Comparison of ENCODE assay signal across 28 cellular contexts in the genomic region with DNA sequence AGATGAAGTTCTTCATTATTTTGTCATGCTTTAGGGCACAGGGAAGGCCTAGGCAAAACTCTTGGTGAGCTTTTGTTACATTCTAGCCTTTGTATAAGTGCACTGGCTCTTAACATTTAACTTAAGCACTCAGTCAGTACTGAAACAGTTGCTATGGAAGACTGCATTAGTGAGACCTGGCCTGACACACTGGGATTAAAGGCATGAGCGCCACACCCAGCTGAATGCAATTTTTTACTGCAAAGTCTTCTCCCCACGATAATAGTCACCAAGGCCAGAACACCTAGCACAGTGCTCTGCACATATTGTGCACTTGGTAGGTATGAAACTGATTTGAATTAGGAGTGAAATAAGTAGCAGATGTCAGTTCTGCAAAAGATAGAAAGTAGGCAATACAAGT.
"Had no signal": no experiment of that assay in that cellular context is flagged by ENCODE, and none has a peak within 500 bp of the region (broad histone marks: within the 10 kb centered on the region; RNA-seq: fewer than 3 reads in every experiment).

No MANE protein-coding gene starts in this region.

- ATAC-seq: effector memory CD8-positive, alpha-beta T cell; foreskin keratinocyte; gastrocnemius medialis; gastroesophageal sphincter; heart left ventricle; heart right ventricle had no signal

- H3K9me3 ChIP-seq: colonic mucosa, esophagus muscularis mucosa, esophagus squamous epithelium, gastrocnemius medialis, gastroesophageal sphincter had no signal

- H3K4me1 ChIP-seq: colonic mucosa, esophagus muscularis mucosa, foreskin keratinocyte, gastrocnemius medialis, gastroesophageal sphincter, heart left ventricle, heart right ventricle had no signal

- DNase-seq: colonic mucosa; cortex of kidney; dermis blood vessel endothelial cell; dorsolateral prefrontal cortex; effector CD4-positive, alpha-beta T cell; effector CD8-positive, alpha-beta T cell; effector memory CD4-positive, alpha-beta T cell; effector memory CD8-positive, alpha-beta T cell; endodermal cell; erythroblast; esophagus squamous epithelium; foreskin fibroblast; foreskin keratinocyte; foreskin melanocyte; gastrocnemius medialis; glutamatergic neuron; head of caudate nucleus; heart left ventricle; heart right ventricle; hippocampal formation had no signal

- H2AFZ ChIP-seq: hepatocyte had no signal

- H3K4me3 ChIP-seq: colonic mucosa, coronary artery, dorsolateral prefrontal cortex, esophagus muscularis mucosa, esophagus squamous epithelium, gastrocnemius medialis, gastroesophageal sphincter, heart left ventricle, heart right ventricle, hepatocyte had no signal

- H3K27me3 ChIP-seq: colonic mucosa, dorsolateral prefrontal cortex, esophagus muscularis mucosa, esophagus squamous epithelium, foreskin keratinocyte, gastrocnemius medialis, gastroesophageal sphincter, heart left ventricle, heart right ventricle, hepatocyte had no signal

- H3K79me2 ChIP-seq: hepatocyte had no signal

- H3K4me2 ChIP-seq: hepatocyte had no signal

- H3K27ac ChIP-seq: colonic mucosa, coronary artery, dorsolateral prefrontal cortex, epithelial cell of prostate, esophagus muscularis mucosa, esophagus squamous epithelium, foreskin keratinocyte, gastrocnemius medialis, gastroesophageal sphincter, heart left ventricle, heart right ventricle, hepatocyte had no signal

- FAIRE-seq: endometrium, endothelial cell of umbilical vein, frontal cortex had no signal

- H3K36me3 ChIP-seq: colonic mucosa, esophagus muscularis mucosa, esophagus squamous epithelium, gastrocnemius medialis, gastroesophageal sphincter, heart left ventricle, heart right ventricle had no signal
